ENCODE assay signal across 28 cellular contexts in the genomic region with DNA sequence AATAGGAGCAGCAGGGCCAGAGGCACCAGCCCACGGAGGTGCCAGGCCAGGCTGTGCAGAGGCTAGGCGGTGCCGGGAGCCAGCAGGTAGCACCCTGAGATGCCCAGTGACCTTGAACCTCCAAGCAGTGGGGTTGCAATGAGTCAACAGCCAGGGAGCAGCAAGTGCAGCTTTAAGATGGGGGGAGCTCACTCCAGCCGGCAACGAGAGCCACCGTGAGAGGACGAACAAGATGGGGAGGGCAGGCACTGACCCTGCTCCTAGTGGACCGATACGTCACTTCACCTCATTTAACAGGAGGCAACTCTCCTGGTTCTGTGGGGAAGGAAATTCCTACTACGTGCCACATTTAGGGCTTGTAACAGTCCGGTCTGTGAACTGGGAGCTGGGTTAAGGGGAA. TPM values are rescaled to one million over a fixed set of nuclear protein-coding genes. Genes with fewer than 3 reads are reported as not detected.
DNase-seq lines count a peak whose midpoint lies in the region; ATAC-seq, FAIRE-seq and TF ChIP-seq lines count a peak whose summit lies in the region.
"Had no signal": no experiment of that assay in that cellular context is flagged by ENCODE, and none has a peak within 500 bp of the region (broad histone marks: within the 10 kb centered on the region; RNA-seq: fewer than 3 reads in every experiment).

No MANE protein-coding gene starts in this region.

- peaks cover 27% of the 10 kb centered on the region for H4K20me1 ChIP-seq in K562 (replicated peaks; ENCODE audit: control insufficient read depth, insufficient read depth, low read length)
- peaks cover 6% of the 10 kb centered on the region; the same call in 1 of the 2 replicates for H4K20me1 ChIP-seq in GM23248 (ENCODE audit: insufficient read depth)

- H3K27me3 Mint-ChIP-seq in Calu3 (ENCODE audit: unreplicated experiment) = no peaks in the 10 kb centered on the region
- H3K27me3 Mint-ChIP-seq: activated T-cell treated with anti-CD3 and anti-CD28 coated beads, Interleukin-2, amount 50 U/mL, for 24 hours had no signal

- H2AFZ ChIP-seq in K562 (ENCODE audit: low read depth, low read length) (no peak overlapping the region), mesenchymal stem cell (ENCODE audit: low read depth, low read length) (no peak overlapping the region), GM23248 (no peak overlapping the region)

- no peak for TF ChIP-seq EP300 in K562 (IDR thresholded peaks at IDR 0.05; ENCODE audit: low read length)

- H3K9me1 ChIP-seq in K562 (ENCODE audit: control insufficient read depth, insufficient read depth, low read length) = peaks cover 11% of the 10 kb centered on the region

- in situ Hi-C loops in K562 (cut with MboI) (no loop called here), GM23248 (cut with MboI) (no loop called here)

- no TSS peak for BruUV-seq in K562 (replicated peaks; lab: Mats Ljungman, UMichigan)
- no TSS peak for BruUV-seq in Calu3 (replicated peaks; lab: Mats Ljungman, UMichigan)

- no peak overlapping the region for H2BK12ac ChIP-seq in mesenchymal stem cell (ENCODE audit: low read length in 2 of 2)

- H3K9me3 Mint-ChIP-seq in Calu3 (ENCODE audit: low read depth, unreplicated experiment) = no peaks in the 10 kb centered on the region
- H3K9me3 Mint-ChIP-seq: activated T-cell treated with anti-CD3 and anti-CD28 coated beads, Interleukin-2, amount 50 U/mL, for 24 hours; natural killer cell had no signal

- H3K18ac ChIP-seq in mesenchymal stem cell (ENCODE audit: low read depth in 1 of 2, low read length in 2 of 2) = no peak overlapping the region

- H3K4me2 ChIP-seq in K562 (ENCODE audit: insufficient read depth, low read length) (no peak overlapping the region), mesenchymal stem cell (ENCODE audit: low read length, poor library complexity, severe bottlenecking) (peak overlapping the region; percentile 21), GM23248 (ENCODE audit: unreplicated experiment) (no peak overlapping the region)
- H3K4me2 ChIP-seq: SK-N-SH, smooth muscle cell had no signal

- peak overlapping the region in 1 of 2 experiments; percentile 55 for H3K14ac ChIP-seq in mesenchymal stem cell (ENCODE audit: low read length in 2 of 2)

- H3K27ac Mint-ChIP-seq in Calu3 (ENCODE audit: unreplicated experiment) = no peak overlapping the region
- H3K27ac Mint-ChIP-seq: natural killer cell had no signal

- ATAC-seq in heart right ventricle = peak in 1 of 8 donors; percentile 24
- ATAC-seq in Right ventricle myocardium inferior = no peak
- no peak for ATAC-seq in K562
- ATAC-seq: A549; activated CD4-positive, CD25-positive, alpha-beta regulatory T cell treated with anti-CD3 and anti-CD28 coated beads, Interleukin-2, amount 50 U/mL, for 24 hours; gastroesophageal sphincter; natural killer cell; Panc1 had no signal

- H3K4me1 ChIP-seq in heart right ventricle (peaks cover 8 to 55% (median 38%) of the 10 kb centered on the region in 9 donors), K562 (replicated peaks in 1 of 2; ENCODE audit: control insufficient read depth in 2 of 2, insufficient read depth in 2 of 2, low read length in 2 of 2) (peaks cover 32 to 48% of the 10 kb centered on the region in 2 experiments), mesenchymal stem cell (ENCODE audit: control insufficient read depth, insufficient read depth, low read depth, low read length) (peaks cover 29% of the 10 kb centered on the region), GM23248 (ENCODE audit: insufficient read depth) (no peaks in the 10 kb centered on the region)
- H3K4me1 ChIP-seq: BE2C had no signal

- intact Hi-C loops in heart right ventricle (cut with DNase I) (loop anchor here in 1 of 10 donors (10.0 kb wide), 1 partner anchor 54 kb away; no protein-coding TSS in a partner anchor), Right ventricle myocardium inferior (cut with DNase I) (no loop called here), K562 (cut with micrococcal nuclease) (no loop called here), Calu3 (cut with micrococcal nuclease; ENCODE audit: unreplicated experiment) (no loop called here)

- FAIRE-seq in K562 (lab: Jason Lieb, UNC) = no peak
- FAIRE-seq: A549 had no signal

- H2BK5ac ChIP-seq in mesenchymal stem cell (ENCODE audit: low read depth, low read length, poor library complexity, severe bottlenecking) = no peak overlapping the region

- H2BK15ac ChIP-seq in mesenchymal stem cell (ENCODE audit: low read depth, poor library complexity, severe bottlenecking) = no peak overlapping the region

- H3K4me3 Mint-ChIP-seq in Calu3 (ENCODE audit: low read depth, unreplicated experiment) = no peak overlapping the region
- H3K4me3 Mint-ChIP-seq: activated T-cell treated with anti-CD3 and anti-CD28 coated beads, Interleukin-2, amount 50 U/mL, for 24 hours; natural killer cell had no signal

- H3K23ac ChIP-seq in mesenchymal stem cell (ENCODE audit: low read length in 2 of 2) = no peak overlapping the region

- peaks cover 0 to 26% (median 0%) of the 10 kb centered on the region in 9 donors for H3K36me3 ChIP-seq in heart right ventricle
- peaks cover 58% of the 10 kb centered on the region for H3K36me3 ChIP-seq in K562 (ENCODE audit: control insufficient read depth, insufficient read depth, low read length)
- peaks cover 10 to 13% of the 10 kb centered on the region in 2 experiments for H3K36me3 ChIP-seq in mesenchymal stem cell (ENCODE audit: control insufficient read depth in 1 of 2, insufficient read depth in 2 of 2, low read depth in 1 of 2, low read length in 2 of 2)
- H3K36me3 ChIP-seq in GM23248 (ENCODE audit: low read depth) = peaks cover 7% of the 10 kb centered on the region; the same call in 1 of the 2 replicates

- no peak for TF ChIP-seq POLR2A in K562 (conservative IDR thresholded peaks at IDR 0.05)

- peaks cover 12% of the 10 kb centered on the region for H3K79me1 ChIP-seq in mesenchymal stem cell (replicated peaks; ENCODE audit: low read length, poor library complexity, severe bottlenecking)

- no peaks in the 10 kb centered on the region for H3F3A ChIP-seq in GM23248 (ENCODE audit: insufficient read depth)

- H2AK5ac ChIP-seq in mesenchymal stem cell (ENCODE audit: low read length, severe bottlenecking) = peak overlapping the region; percentile 45

- H3K27ac ChIP-seq in heart right ventricle (peak overlapping the region in 7 of 10 donors; percentile 13 to 69 (median 48)), K562 (ENCODE audit: extremely low read depth, low read depth, low read length) (no peak overlapping the region; the same call in 2 of the 3 replicates), mesenchymal stem cell (ENCODE audit: low read length, poor library complexity, severe bottlenecking) (peak overlapping the region; percentile 19), GM23248 (no peak overlapping the region)
- H3K27ac ChIP-seq: A549, esophagus muscularis mucosa, gastroesophageal sphincter had no signal

- peaks cover 85% of the 10 kb centered on the region for H3K79me2 ChIP-seq in K562 (ENCODE audit: control insufficient read depth, insufficient read depth, low read length)
- peaks cover 91% of the 10 kb centered on the region for H3K79me2 ChIP-seq in GM23248 (ENCODE audit: insufficient read depth)

- peaks cover 20% of the 10 kb centered on the region for H3K4me1 Mint-ChIP-seq in Calu3 (ENCODE audit: low read depth, unreplicated experiment)

- TF ChIP-seq RAD21 in K562 (CRISPR knock-in tag; conservative IDR thresholded peaks at IDR 0.05 in 1 of 2, IDR thresholded peaks at IDR 0.05 in 1 of 2) = no peak

- peak overlapping the region; percentile 82 for H4K91ac ChIP-seq in mesenchymal stem cell (ENCODE audit: low read length)

- H3K27me3 ChIP-seq in heart right ventricle (no peaks in the 10 kb centered on the region), K562 (ENCODE audit: control insufficient read depth in 2 of 2, insufficient read depth in 2 of 2, low read length in 2 of 2) (no peaks in the 10 kb centered on the region), mesenchymal stem cell (ENCODE audit: control insufficient read depth in 1 of 2, insufficient read depth in 1 of 2, low read length in 2 of 2) (no peaks in the 10 kb centered on the region), GM23248 (replicated peaks; ENCODE audit: insufficient read depth) (no peaks in the 10 kb centered on the region)
- H3K27me3 ChIP-seq: BE2C, esophagus muscularis mucosa, gastroesophageal sphincter, stomach had no signal

- no peak overlapping the region for H2BK120ac ChIP-seq in mesenchymal stem cell (ENCODE audit: low read depth, low read length)

- H3K4me3 ChIP-seq in heart right ventricle (no peak overlapping the region), K562 (no peak overlapping the region), mesenchymal stem cell (ENCODE audit: insufficient read depth in 1 of 2, low read depth in 1 of 2, low read length in 2 of 2) (no peak overlapping the region), GM23248 (no peak overlapping the region)
- H3K4me3 ChIP-seq: A549, esophagus muscularis mucosa, gastroesophageal sphincter, smooth muscle cell, stomach had no signal

- CTCF ChIA-PET in K562 (lab: Yijun Ruan, JAX; ENCODE audit: low intra/inter-chr PET ratio) = no interaction called here
- CTCF ChIA-PET in Calu3 (lab: Charles Lee) = no interaction called here

- peak overlapping the region in 1 of 2 experiments; percentile 59; a peak in 2 of 4 replicates for H3K9ac ChIP-seq in K562 (ENCODE audit: insufficient read depth in 1 of 2, low read depth in 2 of 2, low read length in 2 of 2)
- H3K9ac ChIP-seq in mesenchymal stem cell (ENCODE audit: low read length) = no peak overlapping the region
- no peak overlapping the region for H3K9ac ChIP-seq in GM23248
- H3K9ac ChIP-seq: SK-N-SH had no signal

- WGBS in heart right ventricle, 2 donors = 50 to 63% methylated on average over 11 of the region's 11 CpGs
- WGBS in K562 (ENCODE audit: insufficient coverage, low coverage, missing lambda C conversion rate) = 83% methylated on average over 10 of the region's 11 CpGs
- WGBS in mesenchymal stem cell = 95% methylated on average over 11 of the region's 11 CpGs
- WGBS in GM23248 (ENCODE audit: low coverage in 1 of 2, low lambda C conversion rate in 2 of 2, missing lambda C conversion rate in 2 of 2), 2 experiments = 86 to 93% methylated on average over 11 of the region's 11 CpGs

- DNase-seq in heart right ventricle (no peak), Right ventricle myocardium inferior (ENCODE audit: missing footprints) (no peak), K562 (ENCODE audit: extremely low read depth in 1 of 4, low spot score in 3 of 4) (peak in 1 of 4 experiments; percentile 37), mesenchymal stem cell (no peak), kidney tubule cell (ENCODE audit: low spot score) (no peak), GM23248 (no peak), NCI-H2029 (lab: John Stamatoyannopoulos, UW) (no peak), Calu3 (no peak)
- DNase-seq: activated naive CD4-positive, alpha-beta T cell treated with Interleukin-2 at 50 U/mL for 16 hours; activated T-cell treated with anti-CD3 and anti-CD28 coated beads, Interleukin-2, amount 50 U/mL, for 24 hours; anterior cingulate cortex; BE2C; cerebellar nuclear complex; effector CD8-positive, alpha-beta T cell; Kasumi-1; natural killer cell; NCI-H1092; NCI-H2081; SK-N-SH; stimulated activated CD4-positive, alpha-beta T cell treated with anti-CD3 and anti-CD28 coated beads, Interleukin-4, amount 100 ng/mL, for 1 hour; T-helper 9 cell had no signal

- H3K9me2 ChIP-seq in GM23248 (ENCODE audit: insufficient read depth) = no peaks in the 10 kb centered on the region
- H3K9me2 ChIP-seq: SK-N-SH had no signal

- H3K9me3 ChIP-seq in heart right ventricle (no peaks in the 10 kb centered on the region), K562 (replicated peaks; ENCODE audit: control insufficient read depth, insufficient read depth, low read depth, low read length) (no peaks in the 10 kb centered on the region), mesenchymal stem cell (ENCODE audit: control insufficient read depth, low read length) (no peaks in the 10 kb centered on the region), GM23248 (ENCODE audit: low read depth) (no peaks in the 10 kb centered on the region)
- H3K9me3 ChIP-seq: A549, BE2C, esophagus muscularis mucosa, gastroesophageal sphincter, SK-N-SH, stomach had no signal

- TF ChIP-seq CTCF in heart right ventricle (IDR thresholded peaks at IDR 0.05) (no peak), K562 (IDR thresholded peaks at IDR 0.05 in 2 of 3, conservative IDR thresholded peaks at IDR 0.05 in 1 of 3; ENCODE audit: insufficient read depth in 2 of 3, low read depth in 1 of 3, low read length in 3 of 3) (no peak), Calu3 (IDR thresholded peaks at IDR 0.05; ENCODE audit: unreplicated experiment) (no peak)

- H3K36me3 Mint-ChIP-seq in Calu3 (ENCODE audit: insufficient read depth, unreplicated experiment) = peaks cover 30% of the 10 kb centered on the region
- H3K36me3 Mint-ChIP-seq: natural killer cell had no signal

- peak overlapping the region; percentile 82 for H4K8ac ChIP-seq in mesenchymal stem cell (ENCODE audit: low read length)

- POLR2A ChIA-PET in K562 (lab: Yijun Ruan, JAX) = interaction anchor here (0.6 to 1.2 kb wide), 4 partner anchors 8 to 117 kb away, joined by 3 to 4 read pairs (median 3); no protein-coding TSS in a partner anchor

- no peak overlapping the region for H3K4ac ChIP-seq in mesenchymal stem cell (ENCODE audit: low read depth in 1 of 2, low read length in 2 of 2)

RNA-seq across cellular contexts. Expression of a gene that starts 4.8 kb away (rescaled TPM):
- 10 to 100 TPM; 35.3 to 53.1 (median 42.6) TPM for total RNA-seq in heart right ventricle
- 10 to 100 TPM; 23.4 to 23.8 TPM for polyA plus RNA-seq in heart right ventricle
- total RNA-seq in Right ventricle myocardium inferior = 39.8 TPM
- 127 and 320 TPM in 2 replicates for total RNA-seq in K562 (2011; cell fraction: chromatin; rRNA removed; ENCODE audit: low replicate concordance)
- total RNA-seq in K562 (2011; cell fraction: nucleolus; rRNA removed) = 226 and 230 TPM in 2 replicates
- 127 and 144 TPM in 2 replicates for total RNA-seq in K562 (2011; cell fraction: nucleoplasm; rRNA removed)
- 99.1 and 118 TPM in 2 replicates for total RNA-seq in K562 (2014; rRNA removed)
- total RNA-seq in K562 (2014; rRNA removed; fragmentation: Illumina TruSeq; extraction: Trizol) = 26.9 and 33.1 TPM in 2 replicates
- total RNA-seq in K562 (2015; rRNA removed; fragmentation: Illumina TruSeq; extraction: Trizol) = 48.3 and 49.6 TPM in 2 replicates
- total RNA-seq in K562 (2021) = 105 and 109 TPM in 2 replicates
- polyA plus RNA-seq in K562 (2011; rRNA removed) = 28.3 and 38.6 TPM in 2 replicates
- polyA plus RNA-seq in K562 (2011; cell fraction: cytosol; rRNA removed) = 25.3 and 48.8 TPM in 2 replicates
- polyA plus RNA-seq in K562 (2011; cell fraction: nucleus; rRNA removed) = 122 and 226 TPM in 2 replicates
- polyA plus RNA-seq in K562 (2012) = 34.0 and 53.2 TPM in 2 replicates
- 35.0 and 44.2 TPM in 2 replicates for polyA plus RNA-seq in K562 (2014; fragmentation: Illumina TruSeq; extraction: Trizol)
- 1 to 10 TPM; 3.9 to 5.6 TPM for polyA plus RNA-seq in K562 (2014; fragmentation: Nextera tagmentation; extraction: Ambion mirVana)
- 67.7 and 72.0 TPM in 2 replicates for polyA plus RNA-seq in K562 (2014; rRNA removed)
- 43.8 and 47.1 TPM in 2 replicates for polyA minus RNA-seq in K562 (2011; rRNA and poly(A)+ RNA removed)
- 67.2 and 76.8 TPM in 2 replicates for polyA minus RNA-seq in K562 (2011; cell fraction: cytosol; rRNA and poly(A)+ RNA removed)
- 76.1 and 82.1 TPM in 2 replicates for polyA minus RNA-seq in K562 (2011; cell fraction: nucleus; rRNA and poly(A)+ RNA removed)
- 17.9 TPM for polyA plus RNA-seq in mesenchymal stem cell (2013, experiment 1 of 2)
- 17.5 TPM for polyA plus RNA-seq in mesenchymal stem cell (2013, experiment 2 of 2)
- total RNA-seq in GM23248 (2014; rRNA removed; shearing (Covaris generic)) = 40.1 and 42.3 TPM in 2 replicates
- polyA plus RNA-seq in GM23248 (2016; fragmentation: Nextera tagmentation; extraction: Ambion mirVana) = 19.0 and 20.8 TPM in 2 replicates
- total RNA-seq in Calu3 (2022) = 47.2 and 56.7 TPM in 2 replicates

RNA-seq across cellular contexts. Expression of a gene that starts 20.0 kb away (rescaled TPM):
- 10 to 100 TPM; 32.3 to 64.4 (median 46.0) TPM for total RNA-seq in heart right ventricle
- 1 to 10 TPM; 7.7 to 9.9 TPM for polyA plus RNA-seq in heart right ventricle
- total RNA-seq in Right ventricle myocardium inferior = 37.0 TPM
- 289 and 389 TPM in 2 replicates for total RNA-seq in K562 (2011; cell fraction: chromatin; rRNA removed; ENCODE audit: low replicate concordance)
- 139 and 156 TPM in 2 replicates for total RNA-seq in K562 (2011; cell fraction: nucleolus; rRNA removed)
- total RNA-seq in K562 (2011; cell fraction: nucleoplasm; rRNA removed) = 199 and 236 TPM in 2 replicates
- 51.8 and 60.7 TPM in 2 replicates for total RNA-seq in K562 (2014; rRNA removed)
- total RNA-seq in K562 (2014; rRNA removed; fragmentation: Illumina TruSeq; extraction: Trizol) = 76.3 and 81.4 TPM in 2 replicates
- 55.7 and 58.8 TPM in 2 replicates for total RNA-seq in K562 (2015; rRNA removed; fragmentation: Illumina TruSeq; extraction: Trizol)
- total RNA-seq in K562 (2021) = 112 and 126 TPM in 2 replicates
- polyA plus RNA-seq in K562 (2011; rRNA removed) = 48.5 and 59.2 TPM in 2 replicates
- polyA plus RNA-seq in K562 (2011; cell fraction: cytosol; rRNA removed) = 29.9 and 35.2 TPM in 2 replicates
- 134 and 155 TPM in 2 replicates for polyA plus RNA-seq in K562 (2011; cell fraction: nucleus; rRNA removed)
- polyA plus RNA-seq in K562 (2012) = 52.3 and 53.7 TPM in 2 replicates
- 62.7 and 74.1 TPM in 2 replicates for polyA plus RNA-seq in K562 (2014; fragmentation: Illumina TruSeq; extraction: Trizol)
- polyA plus RNA-seq in K562 (2014; fragmentation: Nextera tagmentation; extraction: Ambion mirVana) = 1 to 10 TPM; 6.4 to 9.7 TPM
- polyA plus RNA-seq in K562 (2014; rRNA removed) = 53.5 and 58.5 TPM in 2 replicates
- polyA minus RNA-seq in K562 (2011; rRNA and poly(A)+ RNA removed) = 106 and 124 TPM in 2 replicates
- polyA minus RNA-seq in K562 (2011; cell fraction: cytosol; rRNA and poly(A)+ RNA removed) = 58.0 and 70.8 TPM in 2 replicates
- polyA minus RNA-seq in K562 (2011; cell fraction: nucleus; rRNA and poly(A)+ RNA removed) = 57.1 and 96.7 TPM in 2 replicates
- 17.1 TPM for polyA plus RNA-seq in mesenchymal stem cell (2013, experiment 1 of 2)
- polyA plus RNA-seq in mesenchymal stem cell (2013, experiment 2 of 2) = 16.3 TPM
- 32.4 and 41.0 TPM in 2 replicates for total RNA-seq in GM23248 (2014; rRNA removed; shearing (Covaris generic))
- 19.1 and 20.1 TPM in 2 replicates for polyA plus RNA-seq in GM23248 (2016; fragmentation: Nextera tagmentation; extraction: Ambion mirVana)
- 96.0 and 104 TPM in 2 replicates for total RNA-seq in Calu3 (2022)

RNA-seq across cellular contexts. Expression of a gene that starts 58.1 kb away (rescaled TPM):
- 1 to 10 TPM; 1.2 to 5.3 (median 2.4) TPM for total RNA-seq in heart right ventricle
- polyA plus RNA-seq in heart right ventricle = 1 to 10 TPM; 1.3 to 6.6 TPM
- 1.8 TPM for total RNA-seq in Right ventricle myocardium inferior
- 54.4 and 166 TPM in 2 replicates for total RNA-seq in K562 (2011; cell fraction: chromatin; rRNA removed; ENCODE audit: low replicate concordance)
- 200 and 208 TPM in 2 replicates for total RNA-seq in K562 (2011; cell fraction: nucleolus; rRNA removed)
- 76.8 and 80.7 TPM in 2 replicates for total RNA-seq in K562 (2011; cell fraction: nucleoplasm; rRNA removed)
- total RNA-seq in K562 (2014; rRNA removed) = 39.9 and 43.8 TPM in 2 replicates
- total RNA-seq in K562 (2014; rRNA removed; fragmentation: Illumina TruSeq; extraction: Trizol) = 6.3 and 6.5 TPM in 2 replicates
- total RNA-seq in K562 (2015; rRNA removed; fragmentation: Illumina TruSeq; extraction: Trizol) = 12.7 and 14.1 TPM in 2 replicates
- 47.8 and 60.4 TPM in 2 replicates for total RNA-seq in K562 (2021)
- 20.4 and 21.7 TPM in 2 replicates for polyA plus RNA-seq in K562 (2011; rRNA removed)
- polyA plus RNA-seq in K562 (2011; cell fraction: cytosol; rRNA removed) = 18.7 and 54.2 TPM in 2 replicates
- polyA plus RNA-seq in K562 (2011; cell fraction: nucleus; rRNA removed) = 176 and 334 TPM in 2 replicates
- polyA plus RNA-seq in K562 (2012) = 15.0 and 22.4 TPM in 2 replicates
- polyA plus RNA-seq in K562 (2014; fragmentation: Illumina TruSeq; extraction: Trizol) = 8.4 and 22.9 TPM in 2 replicates
- polyA plus RNA-seq in K562 (2014; fragmentation: Nextera tagmentation; extraction: Ambion mirVana) = 1 to 10 TPM; 1.2 to 1.7 TPM
- polyA plus RNA-seq in K562 (2014; rRNA removed) = 48.9 and 51.5 TPM in 2 replicates
- 3.9 and 9.3 TPM in 2 replicates for polyA minus RNA-seq in K562 (2011; rRNA and poly(A)+ RNA removed)
- polyA minus RNA-seq in K562 (2011; cell fraction: cytosol; rRNA and poly(A)+ RNA removed) = 30.2 and 37.6 TPM in 2 replicates
- polyA minus RNA-seq in K562 (2011; cell fraction: nucleus; rRNA and poly(A)+ RNA removed) = 59.1 and 74.0 TPM in 2 replicates
- 0.65 TPM for polyA plus RNA-seq in mesenchymal stem cell (2013, experiment 1 of 2)
- 0.48 TPM for polyA plus RNA-seq in mesenchymal stem cell (2013, experiment 2 of 2)
- total RNA-seq in GM23248 (2014; rRNA removed; shearing (Covaris generic)) = 0.13 and 0.97 TPM in 2 replicates
- 0.10 and 0.15 TPM in 2 replicates for polyA plus RNA-seq in GM23248 (2016; fragmentation: Nextera tagmentation; extraction: Ambion mirVana)
- 34.3 and 47.5 TPM in 2 replicates for total RNA-seq in Calu3 (2022)
- total RNA-seq: natural killer cell had no signal

Comparison
In these comparisons a context has a peak if more than half of its experiments do, and no peak if none do; other contexts are left out.
1. H3K27ac ChIP-seq: peak in heart right ventricle (7 of 10) and mesenchymal stem cell (single experiment); none in K562 (single experiment) and GM23248 (single experiment).